In genomic region chr2:70321377-70321776, GRCh38 we compare ENCODE assay signal across 20 cellular contexts.
"Had no signal": no experiment of that assay in that cellular context is flagged by ENCODE, and none has a peak within 500 bp of the region (broad histone marks: within the 10 kb centered on the region; RNA-seq: fewer than 3 reads in every experiment).

No MANE protein-coding gene starts in this region.

- H3K9me3 ChIP-seq: gastroesophageal sphincter, ovary, sigmoid colon, spleen, thoracic aorta had no signal

- H3K36me3 ChIP-seq: gastroesophageal sphincter, ovary, sigmoid colon, spleen, thoracic aorta had no signal

- H3K27ac Mint-ChIP-seq: activated naive CD4-positive, alpha-beta T cell treated with anti-CD3 and anti-CD28 coated beads for 36 hours; activated T-helper 2 cell treated with anti-CD3 and anti-CD28 coated beads, Interferon-gamma antibody, Interleukin-2, Interleukin-4, amounts not matched to agents 10 μg/mL and 5 μg/mL and 100 μg/mL, durations not matched to agents 14 hours and 24 hours and 36 hours; effector memory CD8-positive, alpha-beta T cell; stimulated activated effector memory CD8-positive, alpha-beta T cell treated with anti-CD3 and anti-CD28 coated beads, Interleukin-12 subunit alpha, Interleukin-12 subunit beta, amount 100 ng/mL, for 72 hours had no signal

- H3K4me3 ChIP-seq: gastroesophageal sphincter, ovary, sigmoid colon, spleen, thoracic aorta had no signal

- ATAC-seq: activated naive CD8-positive, alpha-beta T cell treated with anti-CD3 and anti-CD28 coated beads, Interleukin-2, amount 50 U/mL, for 24 hours; effector memory CD8-positive, alpha-beta T cell; gastroesophageal sphincter; left colon; stimulated activated effector memory CD8-positive, alpha-beta T cell treated with anti-CD3 and anti-CD28 coated beads, Interleukin-12 subunit alpha, Interleukin-12 subunit beta, amount 100 ng/mL, for 72 hours had no signal

- H3K27me3 ChIP-seq: ovary, sigmoid colon had no signal

- H3K36me3 Mint-ChIP-seq: naive B cell; stimulated activated effector memory CD8-positive, alpha-beta T cell treated with anti-CD3 and anti-CD28 coated beads, Interleukin-12 subunit alpha, Interleukin-12 subunit beta, amount 100 ng/mL, for 72 hours had no signal

- H3K27me3 Mint-ChIP-seq: activated naive CD8-positive, alpha-beta T cell treated with anti-CD3 and anti-CD28 coated beads, Interleukin-2, amount 50 U/mL, for 24 hours had no signal

- H3K9me3 Mint-ChIP-seq: activated naive CD4-positive, alpha-beta T cell treated with anti-CD3 and anti-CD28 coated beads for 36 hours; activated naive CD8-positive, alpha-beta T cell treated with anti-CD3 and anti-CD28 coated beads, Interleukin-2, amount 50 U/mL, for 24 hours; activated T-helper 2 cell treated with anti-CD3 and anti-CD28 coated beads, Interferon-gamma antibody, Interleukin-2, Interleukin-4, amounts not matched to agents 10 μg/mL and 5 μg/mL and 100 μg/mL, durations not matched to agents 14 hours and 24 hours and 36 hours; effector memory CD8-positive, alpha-beta T cell; naive B cell; stimulated activated effector memory CD8-positive, alpha-beta T cell treated with anti-CD3 and anti-CD28 coated beads, Interleukin-12 subunit alpha, Interleukin-12 subunit beta, amount 100 ng/mL, for 72 hours had no signal

- H3K4me3 Mint-ChIP-seq: activated naive CD4-positive, alpha-beta T cell treated with anti-CD3 and anti-CD28 coated beads for 36 hours; activated naive CD8-positive, alpha-beta T cell treated with anti-CD3 and anti-CD28 coated beads, Interleukin-2, amount 50 U/mL, for 24 hours; effector memory CD8-positive, alpha-beta T cell; naive B cell; stimulated activated effector memory CD8-positive, alpha-beta T cell treated with anti-CD3 and anti-CD28 coated beads, Interleukin-12 subunit alpha, Interleukin-12 subunit beta, amount 100 ng/mL, for 72 hours had no signal

- H3K27ac ChIP-seq: epithelial cell of prostate, gastroesophageal sphincter, ovary, sigmoid colon, spleen, thoracic aorta, VCaP had no signal

- H3K4me1 ChIP-seq: gastroesophageal sphincter, sigmoid colon, spleen had no signal

- DNase-seq: activated CD4-positive, alpha-beta T cell treated with anti-CD3 and anti-CD28 coated beads for 1 hour; activated CD4-positive, alpha-beta T cell treated with anti-CD3 and anti-CD28 coated beads, Interleukin-2, amount 50 U/mL, for 48 hours; activated naive CD4-positive, alpha-beta T cell treated with anti-CD3 and anti-CD28 coated beads for 36 hours; activated naive CD8-positive, alpha-beta T cell treated with anti-CD3 and anti-CD28 coated beads, Interleukin-2, amount 50 U/mL, for 24 hours; dermis blood vessel endothelial cell; effector memory CD8-positive, alpha-beta T cell; left colon; mammary epithelial cell; naive B cell; ovary; sigmoid colon; spleen; stimulated activated CD4-positive, alpha-beta T cell treated with anti-CD3 and anti-CD28 coated beads, Interleukin-2, amount 100 ng/mL, for 24 hours; T1000 had no signal

- H3K4me1 Mint-ChIP-seq: naive B cell; stimulated activated effector memory CD8-positive, alpha-beta T cell treated with anti-CD3 and anti-CD28 coated beads, Interleukin-12 subunit alpha, Interleukin-12 subunit beta, amount 100 ng/mL, for 72 hours had no signal
